In genomic region chr5:105773241-105773640, GRCh38 we compare ENCODE assay signal across 1 cellular context.
TF ChIP-seq lines count a peak whose summit lies in the region.

No MANE protein-coding gene starts in this region.

TF ChIP-seq in GM12878, 131 proteins besides CTCF, POLR2A, EP300 and RAD21 (continued from another document):
- TF ChIP-seq, protein P1, sequence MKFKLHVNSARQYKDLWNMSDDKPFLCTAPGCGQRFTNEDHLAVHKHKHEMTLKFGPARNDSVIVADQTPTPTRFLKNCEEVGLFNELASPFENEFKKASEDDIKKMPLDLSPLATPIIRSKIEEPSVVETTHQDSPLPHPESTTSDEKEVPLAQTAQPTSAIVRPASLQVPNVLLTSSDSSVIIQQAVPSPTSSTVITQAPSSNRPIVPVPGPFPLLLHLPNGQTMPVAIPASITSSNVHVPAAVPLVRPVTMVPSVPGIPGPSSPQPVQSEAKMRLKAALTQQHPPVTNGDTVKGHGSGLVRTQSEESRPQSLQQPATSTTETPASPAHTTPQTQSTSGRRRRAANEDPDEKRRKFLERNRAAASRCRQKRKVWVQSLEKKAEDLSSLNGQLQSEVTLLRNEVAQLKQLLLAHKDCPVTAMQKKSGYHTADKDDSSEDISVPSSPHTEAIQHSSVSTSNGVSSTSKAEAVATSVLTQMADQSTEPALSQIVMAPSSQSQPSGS (IDR thresholded peaks at IDR 0.05; ENCODE audit: low read length), result no peak
